In genomic region chr19:4575267-4575793, GRCh38 we compare ENCODE assay signal across 10 cellular contexts. TPM values are rescaled to one million over a fixed set of nuclear protein-coding genes. Genes with fewer than 3 reads are reported as not detected.
DNase-seq lines count a peak whose midpoint lies in the region; ATAC-seq, FAIRE-seq and TF ChIP-seq lines count a peak whose summit lies in the region.
"Had no signal": no experiment of that assay in that cellular context is flagged by ENCODE, and none has a peak within 500 bp of the region (broad histone marks: within the 10 kb centered on the region; RNA-seq: fewer than 3 reads in every experiment).

No MANE protein-coding gene starts in this region.

- peaks cover 74% of the 10 kb centered on the region for H3K79me2 ChIP-seq in HepG2 (ENCODE audit: insufficient read depth, low read length)

- TF ChIP-seq CTCF in A549 (IDR thresholded peaks at IDR 0.05), result no peak
- no peak for TF ChIP-seq CTCF in HepG2 (CRISPR knock-in tag; IDR thresholded peaks at IDR 0.05)

- in situ Hi-C loops in HepG2 (cut with HindIII; ENCODE audit: extremely low pct_ligation_motif_present, low pct_unique_long_range_greater_than_20kb), result loop anchor here (5.0 kb wide), 1 partner anchor 62 kb away; the partner anchor contains the start of gene TNFAIP8L1
- in situ Hi-C loops in KBM-7 (cut with MboI; ENCODE audit: low pct_unique_long_range_greater_than_20kb, low sequenced_read_pairs), result no loop called here

- no peak for TF ChIP-seq RAD21 in A549 (conservative IDR thresholded peaks at IDR 0.05 in 1 of 2, IDR thresholded peaks at IDR 0.05 in 1 of 2)
- TF ChIP-seq RAD21 in HepG2 (CRISPR knock-in tag; IDR thresholded peaks at IDR 0.05), result no peak

- TF ChIP-seq POLR2A in A549 (IDR thresholded peaks at IDR 0.05; ENCODE audit: low read length) (no peak), HepG2 (IDR thresholded peaks at IDR 0.05; ENCODE audit: insufficient read depth in 1 of 2, low read depth in 2 of 2, low read length in 2 of 2) (no peak), GM12892 (IDR thresholded peaks at IDR 0.05; ENCODE audit: low read depth, low read length) (no peak)

- intact Hi-C loops in HepG2 (cut with micrococcal nuclease; ENCODE audit: unreplicated experiment), result no loop called here

- H3K9me3 ChIP-seq in A549, result no peaks in the 10 kb centered on the region
- H3K9me3 ChIP-seq in HepG2 (ENCODE audit: low read length), result no peaks in the 10 kb centered on the region

- FAIRE-seq in A549 (lab: Jason Lieb, UNC), result no peak
- no peak for FAIRE-seq in HepG2 (lab: Jason Lieb, UNC)
- FAIRE-seq in GM12892 (lab: Jason Lieb, UNC), result no peak
- FAIRE-seq: small intestine had no signal

- TF ChIP-seq EP300 in A549 (IDR thresholded peaks at IDR 0.05), result peak in 1 of 2 experiments; percentile 24; a peak in 1 of 5 replicates
- 0 out of 4 replicates have a peak, but pooled peaks of 1 of the 2 experiments have one; percentile 12 for TF ChIP-seq EP300 in HepG2 (IDR thresholded peaks at IDR 0.05; ENCODE audit: low read depth in 2 of 2, low read length in 2 of 2)
- no peak for TF ChIP-seq EP300 in HepG2 (CRISPR knock-in tag; IDR thresholded peaks at IDR 0.05; ENCODE audit: borderline replicate concordance)

- CTCF ChIA-PET in A549 (lab: Yijun Ruan, JAX) (interaction anchor here (0.6 to 11.8 kb wide), 19 partner anchors 8 to 243 kb away, joined by 3 to 118 read pairs (median 5); partner anchors contain the start of gene TNFAIP8L1), HepG2 (lab: Yijun Ruan, JAX; ENCODE audit: low intra/inter-chr PET ratio, low total read pairs) (interaction anchor here (1.4 to 4.0 kb wide), 4 partner anchors 48 to 60 kb away, joined by 3 to 25 read pairs (median 4); no protein-coding TSS in a partner anchor)

- H3K4me2 ChIP-seq in A549 (peak overlapping the region; percentile 87), HepG2 (ENCODE audit: low read depth, low read length) (peak overlapping the region; percentile 32)

- no TSS peak for BruUV-seq in HepG2 (replicated peaks; lab: Mats Ljungman, UMichigan)

- peaks cover 34% of the 10 kb centered on the region for H3K4me1 ChIP-seq in A549
- peaks cover 53% of the 10 kb centered on the region for H3K4me1 ChIP-seq in HepG2 (ENCODE audit: insufficient read depth, low read length)

- H3K27me3 ChIP-seq in HepG2 (ENCODE audit: control insufficient read depth in 1 of 2, insufficient read depth in 2 of 2, low read length in 2 of 2), result no peaks in the 10 kb centered on the region

- H3K36me3 ChIP-seq in HepG2 (replicated peaks in 1 of 2; ENCODE audit: control insufficient read depth in 1 of 2, insufficient read depth in 2 of 2, low read length in 2 of 2), result peaks cover 6 to 13% of the 10 kb centered on the region in 2 experiments; a peak in 3 of 5 replicates

- ATAC-seq in A549 (peak; percentile 42 to 79), HepG2 (peak; percentile 20), HG03342 (IDR thresholded peaks at IDR 0.05; ENCODE audit: unreplicated experiment) (no peak)

- peaks cover 63% of the 10 kb centered on the region for H4K20me1 ChIP-seq in HepG2 (ENCODE audit: insufficient read depth, low read length)

- H2AFZ ChIP-seq in HepG2 (ENCODE audit: low read length), result no peak overlapping the region

- H3K27ac ChIP-seq in A549, result peak overlapping the region; percentile 85 to 99
- peak overlapping the region; percentile 29 for H3K27ac ChIP-seq in cingulate gyrus (ENCODE audit: low read depth, low read length)
- H3K27ac ChIP-seq in HepG2 (ENCODE audit: extremely low read length, insufficient read depth, low read length), result peak overlapping the region; percentile 35

- POLR2A ChIA-PET in A549 (lab: Yijun Ruan, JAX), result interaction anchor here (0.9 kb wide), 1 partner anchor 216 kb away, joined by 3 read pairs; the partner anchor contains the start of gene FEM1A
- POLR2A ChIA-PET in HepG2 (lab: Yijun Ruan, JAX), result interaction anchor here (1.6 kb wide), 1 partner anchor 61 kb away, joined by 7 read pairs; no protein-coding TSS in a partner anchor

- H3K9ac ChIP-seq in HepG2 (ENCODE audit: insufficient read depth, low read depth, low read length), result no peak overlapping the region

- 2% methylated on average over 9 of the region's 13 CpGs for WGBS in A549 (ENCODE audit: missing lambda C conversion rate)
- WGBS in HepG2 (ENCODE audit: low lambda C conversion rate), result 49% methylated on average over 11 of the region's 13 CpGs

- peak; percentile 89 to 94 for DNase-seq in A549 (ENCODE audit: low read depth in 1 of 2, low spot score in 1 of 2)
- peak; percentile 25 for DNase-seq in HT-29 (ENCODE audit: low spot score)
- DNase-seq in HepG2 (ENCODE audit: low spot score), result peak; percentile 70
- no peak for DNase-seq in retina
- no peak for DNase-seq in GM12892 (ENCODE audit: insufficient read length)
- no peak for DNase-seq in KBM-7

- no peak overlapping the region for H3K4me3 ChIP-seq in A549
- H3K4me3 ChIP-seq in HepG2 (replicated peaks in 1 of 3; ENCODE audit: insufficient read depth in 1 of 3, low read depth in 2 of 3, low read length in 3 of 3), result no peak overlapping the region

RNA-seq across cellular contexts. Expression of gene SEMA6B, which starts 15.8 kb away (rescaled TPM):
- polyA plus RNA-seq in A549 (2011; rRNA removed) (5.4 and 5.7 TPM in 2 replicates), A549 (2017; fragmentation: RNase III; extraction: RNeasy Plus Mini Kit Qiagen cat#74134 plus additional on column Dnase treatment) (8.0 to 9.0 TPM (median 9.0 TPM) in 3 replicates), HepG2 (2011; rRNA removed) (45.5 and 56.2 TPM in 2 replicates)
- 8.7 and 11.2 TPM in 2 replicates for polyA plus RNA-seq in A549 (2012; cell fraction: cytosol; rRNA removed)
- polyA plus RNA-seq in A549 (2012; cell fraction: nucleus; rRNA removed), result 10.1 and 12.4 TPM in 2 replicates
- 16.0 and 17.2 TPM in 2 replicates for polyA minus RNA-seq in A549 (2011; rRNA and poly(A)+ RNA removed)
- total RNA-seq in HT-29 (2014; rRNA removed; shearing (Covaris generic)), result 0.70 and 0.84 TPM in 2 replicates
- total RNA-seq in HepG2 (2016; rRNA removed; fragmentation: Illumina TruSeq; extraction: Trizol), result 37.0 and 67.1 TPM in 2 replicates
- total RNA-seq in HepG2 (2016; cell fraction: cytosol; rRNA removed; fragmentation: Illumina TruSeq; extraction: Trizol; ENCODE audit: low read depth), result 14.3 and 14.5 TPM in 2 replicates
- total RNA-seq in HepG2 (2016; cell fraction: insoluble cytoplasmic fraction; rRNA removed; fragmentation: Illumina TruSeq; extraction: Trizol), result 29.9 and 68.6 TPM in 2 replicates
- total RNA-seq in HepG2 (2016; cell fraction: membrane; rRNA removed; fragmentation: Illumina TruSeq; extraction: Trizol), result 59.5 and 62.2 TPM in 2 replicates
- 51.6 and 59.6 TPM in 2 replicates for total RNA-seq in HepG2 (2016; cell fraction: nucleus; rRNA removed; fragmentation: Illumina TruSeq; extraction: Trizol)
- 55.1 and 78.1 TPM in 2 replicates for polyA plus RNA-seq in HepG2 (2011; cell fraction: cytosol; rRNA removed)
- 60.7 and 73.5 TPM in 2 replicates for polyA plus RNA-seq in HepG2 (2011; cell fraction: nucleus; rRNA removed)
- 31.8 and 42.2 TPM in 2 replicates for polyA plus RNA-seq in HepG2 (2012)
- polyA plus RNA-seq in HepG2 (2016; cell fraction: cytosol; fragmentation: Illumina TruSeq; extraction: Trizol; ENCODE audit: low read depth), result 17.9 and 18.2 TPM in 2 replicates
- 55.9 and 71.2 TPM in 2 replicates for polyA plus RNA-seq in HepG2 (2016; cell fraction: insoluble cytoplasmic fraction; fragmentation: Illumina TruSeq; extraction: Trizol; ENCODE audit: low read depth)
- polyA plus RNA-seq in HepG2 (2016; cell fraction: membrane; fragmentation: Illumina TruSeq; extraction: Trizol; ENCODE audit: low read depth), result 62.0 and 68.4 TPM in 2 replicates
- 120 and 123 TPM in 2 replicates for polyA plus RNA-seq in HepG2 (2016; cell fraction: nucleus; fragmentation: Illumina TruSeq; extraction: Trizol; ENCODE audit: insufficient read depth, low read depth)
- 0.23 and 250 TPM in 2 replicates for polyA minus RNA-seq in HepG2 (2011; rRNA and poly(A)+ RNA removed; ENCODE audit: low replicate concordance)
- 72.0 and 86.5 TPM in 2 replicates for polyA minus RNA-seq in HepG2 (2011; cell fraction: cytosol; rRNA and poly(A)+ RNA removed)
- polyA minus RNA-seq in HepG2 (2011; cell fraction: nucleus; rRNA and poly(A)+ RNA removed), result 23.2 and 24.5 TPM in 2 replicates
- polyA plus RNA-seq in GM12892 (2012; ENCODE audit: missing spikeins), result not detected

RNA-seq across cellular contexts. Expression of gene LRG1, which starts 35.5 kb away (rescaled TPM):
- polyA plus RNA-seq in A549 (2011; rRNA removed) (0.18 and 0.21 TPM in 2 replicates), A549 (2017; fragmentation: RNase III; extraction: RNeasy Plus Mini Kit Qiagen cat#74134 plus additional on column Dnase treatment) (0.03 to 0.04 TPM in 2 of 3 replicates, not detected in the other), HepG2 (2011; rRNA removed) (39.3 and 48.9 TPM in 2 replicates)
- 0.03 and 0.05 TPM in 2 replicates for polyA plus RNA-seq in A549 (2012; cell fraction: cytosol; rRNA removed)
- 0.05 and 0.09 TPM in 2 replicates for polyA plus RNA-seq in A549 (2012; cell fraction: nucleus; rRNA removed)
- 0.08 and 0.19 TPM in 2 replicates for polyA minus RNA-seq in A549 (2011; rRNA and poly(A)+ RNA removed)
- total RNA-seq in HT-29 (2014; rRNA removed; shearing (Covaris generic)), result 16.1 and 19.1 TPM in 2 replicates
- total RNA-seq in HepG2 (2016; rRNA removed; fragmentation: Illumina TruSeq; extraction: Trizol), result 7.1 and 12.0 TPM in 2 replicates
- 2.0 and 2.2 TPM in 2 replicates for total RNA-seq in HepG2 (2016; cell fraction: cytosol; rRNA removed; fragmentation: Illumina TruSeq; extraction: Trizol; ENCODE audit: low read depth)
- total RNA-seq in HepG2 (2016; cell fraction: insoluble cytoplasmic fraction; rRNA removed; fragmentation: Illumina TruSeq; extraction: Trizol), result 5.8 and 13.0 TPM in 2 replicates
- total RNA-seq in HepG2 (2016; cell fraction: membrane; rRNA removed; fragmentation: Illumina TruSeq; extraction: Trizol), result 4.2 and 4.7 TPM in 2 replicates
- total RNA-seq in HepG2 (2016; cell fraction: nucleus; rRNA removed; fragmentation: Illumina TruSeq; extraction: Trizol), result 10.2 and 12.3 TPM in 2 replicates
- 33.3 and 38.7 TPM in 2 replicates for polyA plus RNA-seq in HepG2 (2011; cell fraction: cytosol; rRNA removed)
- 12.1 and 16.5 TPM in 2 replicates for polyA plus RNA-seq in HepG2 (2011; cell fraction: nucleus; rRNA removed)
- 8.4 and 14.3 TPM in 2 replicates for polyA plus RNA-seq in HepG2 (2012)
- polyA plus RNA-seq in HepG2 (2016; cell fraction: cytosol; fragmentation: Illumina TruSeq; extraction: Trizol; ENCODE audit: low read depth), result 2.4 and 2.6 TPM in 2 replicates
- polyA plus RNA-seq in HepG2 (2016; cell fraction: insoluble cytoplasmic fraction; fragmentation: Illumina TruSeq; extraction: Trizol; ENCODE audit: low read depth), result 6.6 and 8.6 TPM in 2 replicates
- 4.2 and 4.9 TPM in 2 replicates for polyA plus RNA-seq in HepG2 (2016; cell fraction: membrane; fragmentation: Illumina TruSeq; extraction: Trizol; ENCODE audit: low read depth)
- 20.0 and 22.9 TPM in 2 replicates for polyA plus RNA-seq in HepG2 (2016; cell fraction: nucleus; fragmentation: Illumina TruSeq; extraction: Trizol; ENCODE audit: insufficient read depth, low read depth)
- 0.77 and 28.9 TPM in 2 replicates for polyA minus RNA-seq in HepG2 (2011; rRNA and poly(A)+ RNA removed; ENCODE audit: low replicate concordance)
- 12.1 and 23.5 TPM in 2 replicates for polyA minus RNA-seq in HepG2 (2011; cell fraction: cytosol; rRNA and poly(A)+ RNA removed)
- polyA minus RNA-seq in HepG2 (2011; cell fraction: nucleus; rRNA and poly(A)+ RNA removed), result 3.2 and 5.6 TPM in 2 replicates
- polyA plus RNA-seq in GM12892 (2012; ENCODE audit: missing spikeins), result 2.8 TPM

RNA-seq across cellular contexts. Expression of gene PLIN5, which starts 40.3 kb away (rescaled TPM):
- 0.04 and 0.25 TPM in 2 replicates for polyA plus RNA-seq in A549 (2011; rRNA removed)
- polyA plus RNA-seq in A549 (2012; cell fraction: cytosol; rRNA removed), result 0.04 and 0.05 TPM in 2 replicates
- 0.31 and 0.49 TPM in 2 replicates for polyA plus RNA-seq in A549 (2012; cell fraction: nucleus; rRNA removed)
- 0.08 to 0.11 TPM in 2 of 3 replicates, not detected in the other for polyA plus RNA-seq in A549 (2017; fragmentation: RNase III; extraction: RNeasy Plus Mini Kit Qiagen cat#74134 plus additional on column Dnase treatment)
- polyA minus RNA-seq in A549 (2011; rRNA and poly(A)+ RNA removed), result not detected in 2 replicates
- total RNA-seq in HT-29 (2014; rRNA removed; shearing (Covaris generic)), result 0.86 and 4.5 TPM in 2 replicates
- total RNA-seq in HepG2 (2016; rRNA removed; fragmentation: Illumina TruSeq; extraction: Trizol), result 1.6 and 1.8 TPM in 2 replicates
- total RNA-seq in HepG2 (2016; cell fraction: cytosol; rRNA removed; fragmentation: Illumina TruSeq; extraction: Trizol; ENCODE audit: low read depth), result 0.35 and 0.40 TPM in 2 replicates
- total RNA-seq in HepG2 (2016; cell fraction: insoluble cytoplasmic fraction; rRNA removed; fragmentation: Illumina TruSeq; extraction: Trizol), result 0.94 and 1.8 TPM in 2 replicates
- total RNA-seq in HepG2 (2016; cell fraction: membrane; rRNA removed; fragmentation: Illumina TruSeq; extraction: Trizol), result 0.65 TPM in 2 replicates
- total RNA-seq in HepG2 (2016; cell fraction: nucleus; rRNA removed; fragmentation: Illumina TruSeq; extraction: Trizol), result 1.9 TPM in 2 replicates
- 4.8 and 6.3 TPM in 2 replicates for polyA plus RNA-seq in HepG2 (2011; rRNA removed)
- polyA plus RNA-seq in HepG2 (2011; cell fraction: cytosol; rRNA removed), result 1.6 and 1.9 TPM in 2 replicates
- polyA plus RNA-seq in HepG2 (2011; cell fraction: nucleus; rRNA removed), result 31.7 and 40.6 TPM in 2 replicates
- polyA plus RNA-seq in HepG2 (2012), result 1.9 and 2.0 TPM in 2 replicates
- 0.12 and 0.53 TPM in 2 replicates for polyA plus RNA-seq in HepG2 (2016; cell fraction: cytosol; fragmentation: Illumina TruSeq; extraction: Trizol; ENCODE audit: low read depth)
- 0.77 and 1.4 TPM in 2 replicates for polyA plus RNA-seq in HepG2 (2016; cell fraction: insoluble cytoplasmic fraction; fragmentation: Illumina TruSeq; extraction: Trizol; ENCODE audit: low read depth)
- polyA plus RNA-seq in HepG2 (2016; cell fraction: membrane; fragmentation: Illumina TruSeq; extraction: Trizol; ENCODE audit: low read depth), result 0.11 and 0.52 TPM in 2 replicates
- 5.8 and 8.9 TPM in 2 replicates for polyA plus RNA-seq in HepG2 (2016; cell fraction: nucleus; fragmentation: Illumina TruSeq; extraction: Trizol; ENCODE audit: insufficient read depth, low read depth)
- polyA minus RNA-seq in HepG2 (2011; rRNA and poly(A)+ RNA removed; ENCODE audit: low replicate concordance), result 0.47 and 3.5 TPM in 2 replicates
- 0.97 and 0.99 TPM in 2 replicates for polyA minus RNA-seq in HepG2 (2011; cell fraction: cytosol; rRNA and poly(A)+ RNA removed)
- 4.1 and 4.4 TPM in 2 replicates for polyA minus RNA-seq in HepG2 (2011; cell fraction: nucleus; rRNA and poly(A)+ RNA removed)
- 0.32 TPM for polyA plus RNA-seq in GM12892 (2012; ENCODE audit: missing spikeins)

RNA-seq across cellular contexts. Expression of gene PLIN4, which starts 57.0 kb away (rescaled TPM):
- polyA plus RNA-seq in A549 (2011; rRNA removed), result 0.04 and 0.07 TPM in 2 replicates
- polyA plus RNA-seq in A549 (2012; cell fraction: cytosol; rRNA removed), result 0.07 and 0.10 TPM in 2 replicates
- 0.53 and 0.65 TPM in 2 replicates for polyA plus RNA-seq in A549 (2012; cell fraction: nucleus; rRNA removed)
- 0.20 to 0.24 TPM (median 0.23 TPM) in 3 replicates for polyA plus RNA-seq in A549 (2017; fragmentation: RNase III; extraction: RNeasy Plus Mini Kit Qiagen cat#74134 plus additional on column Dnase treatment)
- polyA minus RNA-seq in A549 (2011; rRNA and poly(A)+ RNA removed), result 0.05 TPM in 1 of 2 replicates, not detected in the other
- total RNA-seq in HT-29 (2014; rRNA removed; shearing (Covaris generic)), result 8.5 TPM in 2 replicates
- 0.80 and 1.3 TPM in 2 replicates for total RNA-seq in HepG2 (2016; rRNA removed; fragmentation: Illumina TruSeq; extraction: Trizol)
- total RNA-seq in HepG2 (2016; cell fraction: cytosol; rRNA removed; fragmentation: Illumina TruSeq; extraction: Trizol; ENCODE audit: low read depth), result 1.2 and 1.4 TPM in 2 replicates
- total RNA-seq in HepG2 (2016; cell fraction: insoluble cytoplasmic fraction; rRNA removed; fragmentation: Illumina TruSeq; extraction: Trizol), result 0.68 and 1.3 TPM in 2 replicates
- total RNA-seq in HepG2 (2016; cell fraction: membrane; rRNA removed; fragmentation: Illumina TruSeq; extraction: Trizol), result 0.12 and 0.21 TPM in 2 replicates
- 1.0 and 1.1 TPM in 2 replicates for total RNA-seq in HepG2 (2016; cell fraction: nucleus; rRNA removed; fragmentation: Illumina TruSeq; extraction: Trizol)
- polyA plus RNA-seq in HepG2 (2011; rRNA removed), result 1.1 and 1.9 TPM in 2 replicates
- 0.72 and 0.76 TPM in 2 replicates for polyA plus RNA-seq in HepG2 (2011; cell fraction: cytosol; rRNA removed)
- polyA plus RNA-seq in HepG2 (2011; cell fraction: nucleus; rRNA removed), result 12.5 and 14.8 TPM in 2 replicates
- polyA plus RNA-seq in HepG2 (2012), result 0.82 and 1.4 TPM in 2 replicates
- polyA plus RNA-seq in HepG2 (2016; cell fraction: cytosol; fragmentation: Illumina TruSeq; extraction: Trizol; ENCODE audit: low read depth), result 1.2 and 1.5 TPM in 2 replicates
- 0.48 and 0.53 TPM in 2 replicates for polyA plus RNA-seq in HepG2 (2016; cell fraction: insoluble cytoplasmic fraction; fragmentation: Illumina TruSeq; extraction: Trizol; ENCODE audit: low read depth)
- polyA plus RNA-seq in HepG2 (2016; cell fraction: membrane; fragmentation: Illumina TruSeq; extraction: Trizol; ENCODE audit: low read depth), result 0.08 and 0.13 TPM in 2 replicates
- polyA plus RNA-seq in HepG2 (2016; cell fraction: nucleus; fragmentation: Illumina TruSeq; extraction: Trizol; ENCODE audit: insufficient read depth, low read depth), result 2.9 and 3.1 TPM in 2 replicates
- 0.19 and 0.78 TPM in 2 replicates for polyA minus RNA-seq in HepG2 (2011; rRNA and poly(A)+ RNA removed; ENCODE audit: low replicate concordance)
- 1.1 and 1.3 TPM in 2 replicates for polyA minus RNA-seq in HepG2 (2011; cell fraction: cytosol; rRNA and poly(A)+ RNA removed)
- 1.0 and 1.6 TPM in 2 replicates for polyA minus RNA-seq in HepG2 (2011; cell fraction: nucleus; rRNA and poly(A)+ RNA removed)
- polyA plus RNA-seq in GM12892 (2012; ENCODE audit: missing spikeins), result 0.51 TPM
- total RNA-seq: activated B cell treated with CpG ODN at 0.5 μM for 24 hours had no signal

Comparison
In these comparisons a context has a peak if more than half of its experiments do, and no peak if none do; other contexts are left out.
1. DNase-seq: peak in A549 (2 of 2), HT-29 (single experiment) and HepG2 (single experiment); none in retina (single experiment), GM12892 (single experiment) and KBM-7 (single experiment).
2. H3K27ac ChIP-seq: peak in every context shown above with its lines; median percentile 92 in A549; 35 in HepG2; 29 in cingulate gyrus.
3. Of the 38 proteins assayed by ChIP-seq in both HepG2 and A549: peak only in HepG2: JUNB; only in A549: MAX and ZFP36; in both: none; in neither: 32; mixed calls (peak in some experiments, not most) for 3.